ENCODE assay signal across 1 cellular context in the genomic region with DNA sequence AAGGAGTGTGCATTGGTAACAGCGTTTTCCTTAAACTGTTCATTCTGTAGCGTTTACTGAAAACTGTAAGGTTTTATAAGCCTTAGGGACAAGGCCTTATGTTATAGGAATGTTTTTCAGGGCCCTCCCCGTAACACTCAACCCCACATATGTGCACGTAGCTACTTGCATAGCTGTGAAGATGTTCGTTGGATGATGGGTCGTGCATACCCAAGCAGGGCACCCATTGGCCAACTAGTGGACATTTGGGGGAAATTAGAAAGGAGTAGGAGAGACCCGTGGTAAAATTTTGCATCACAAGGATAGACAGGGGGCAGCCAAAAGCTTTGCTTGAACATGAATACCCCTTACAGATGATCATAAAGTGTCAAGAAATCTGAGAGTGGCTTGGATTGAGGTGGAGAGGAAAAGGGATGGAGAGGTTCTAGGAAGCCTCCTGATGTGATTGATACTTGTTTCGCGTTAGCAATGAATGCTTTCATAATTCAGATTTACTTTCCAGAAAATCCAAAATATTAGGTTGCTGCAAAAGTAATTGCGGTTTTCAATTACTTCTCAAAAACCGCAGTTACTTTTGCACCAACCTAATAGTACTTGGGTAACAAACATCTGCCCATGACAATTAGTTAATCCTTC.
TF ChIP-seq lines count a peak whose summit lies in the region.

No MANE protein-coding gene starts in this region.

TF ChIP-seq in GM23338, 12 proteins besides CTCF, POLR2A, EP300 and RAD21 (continued from another document):
- TF ChIP-seq, protein P1, sequence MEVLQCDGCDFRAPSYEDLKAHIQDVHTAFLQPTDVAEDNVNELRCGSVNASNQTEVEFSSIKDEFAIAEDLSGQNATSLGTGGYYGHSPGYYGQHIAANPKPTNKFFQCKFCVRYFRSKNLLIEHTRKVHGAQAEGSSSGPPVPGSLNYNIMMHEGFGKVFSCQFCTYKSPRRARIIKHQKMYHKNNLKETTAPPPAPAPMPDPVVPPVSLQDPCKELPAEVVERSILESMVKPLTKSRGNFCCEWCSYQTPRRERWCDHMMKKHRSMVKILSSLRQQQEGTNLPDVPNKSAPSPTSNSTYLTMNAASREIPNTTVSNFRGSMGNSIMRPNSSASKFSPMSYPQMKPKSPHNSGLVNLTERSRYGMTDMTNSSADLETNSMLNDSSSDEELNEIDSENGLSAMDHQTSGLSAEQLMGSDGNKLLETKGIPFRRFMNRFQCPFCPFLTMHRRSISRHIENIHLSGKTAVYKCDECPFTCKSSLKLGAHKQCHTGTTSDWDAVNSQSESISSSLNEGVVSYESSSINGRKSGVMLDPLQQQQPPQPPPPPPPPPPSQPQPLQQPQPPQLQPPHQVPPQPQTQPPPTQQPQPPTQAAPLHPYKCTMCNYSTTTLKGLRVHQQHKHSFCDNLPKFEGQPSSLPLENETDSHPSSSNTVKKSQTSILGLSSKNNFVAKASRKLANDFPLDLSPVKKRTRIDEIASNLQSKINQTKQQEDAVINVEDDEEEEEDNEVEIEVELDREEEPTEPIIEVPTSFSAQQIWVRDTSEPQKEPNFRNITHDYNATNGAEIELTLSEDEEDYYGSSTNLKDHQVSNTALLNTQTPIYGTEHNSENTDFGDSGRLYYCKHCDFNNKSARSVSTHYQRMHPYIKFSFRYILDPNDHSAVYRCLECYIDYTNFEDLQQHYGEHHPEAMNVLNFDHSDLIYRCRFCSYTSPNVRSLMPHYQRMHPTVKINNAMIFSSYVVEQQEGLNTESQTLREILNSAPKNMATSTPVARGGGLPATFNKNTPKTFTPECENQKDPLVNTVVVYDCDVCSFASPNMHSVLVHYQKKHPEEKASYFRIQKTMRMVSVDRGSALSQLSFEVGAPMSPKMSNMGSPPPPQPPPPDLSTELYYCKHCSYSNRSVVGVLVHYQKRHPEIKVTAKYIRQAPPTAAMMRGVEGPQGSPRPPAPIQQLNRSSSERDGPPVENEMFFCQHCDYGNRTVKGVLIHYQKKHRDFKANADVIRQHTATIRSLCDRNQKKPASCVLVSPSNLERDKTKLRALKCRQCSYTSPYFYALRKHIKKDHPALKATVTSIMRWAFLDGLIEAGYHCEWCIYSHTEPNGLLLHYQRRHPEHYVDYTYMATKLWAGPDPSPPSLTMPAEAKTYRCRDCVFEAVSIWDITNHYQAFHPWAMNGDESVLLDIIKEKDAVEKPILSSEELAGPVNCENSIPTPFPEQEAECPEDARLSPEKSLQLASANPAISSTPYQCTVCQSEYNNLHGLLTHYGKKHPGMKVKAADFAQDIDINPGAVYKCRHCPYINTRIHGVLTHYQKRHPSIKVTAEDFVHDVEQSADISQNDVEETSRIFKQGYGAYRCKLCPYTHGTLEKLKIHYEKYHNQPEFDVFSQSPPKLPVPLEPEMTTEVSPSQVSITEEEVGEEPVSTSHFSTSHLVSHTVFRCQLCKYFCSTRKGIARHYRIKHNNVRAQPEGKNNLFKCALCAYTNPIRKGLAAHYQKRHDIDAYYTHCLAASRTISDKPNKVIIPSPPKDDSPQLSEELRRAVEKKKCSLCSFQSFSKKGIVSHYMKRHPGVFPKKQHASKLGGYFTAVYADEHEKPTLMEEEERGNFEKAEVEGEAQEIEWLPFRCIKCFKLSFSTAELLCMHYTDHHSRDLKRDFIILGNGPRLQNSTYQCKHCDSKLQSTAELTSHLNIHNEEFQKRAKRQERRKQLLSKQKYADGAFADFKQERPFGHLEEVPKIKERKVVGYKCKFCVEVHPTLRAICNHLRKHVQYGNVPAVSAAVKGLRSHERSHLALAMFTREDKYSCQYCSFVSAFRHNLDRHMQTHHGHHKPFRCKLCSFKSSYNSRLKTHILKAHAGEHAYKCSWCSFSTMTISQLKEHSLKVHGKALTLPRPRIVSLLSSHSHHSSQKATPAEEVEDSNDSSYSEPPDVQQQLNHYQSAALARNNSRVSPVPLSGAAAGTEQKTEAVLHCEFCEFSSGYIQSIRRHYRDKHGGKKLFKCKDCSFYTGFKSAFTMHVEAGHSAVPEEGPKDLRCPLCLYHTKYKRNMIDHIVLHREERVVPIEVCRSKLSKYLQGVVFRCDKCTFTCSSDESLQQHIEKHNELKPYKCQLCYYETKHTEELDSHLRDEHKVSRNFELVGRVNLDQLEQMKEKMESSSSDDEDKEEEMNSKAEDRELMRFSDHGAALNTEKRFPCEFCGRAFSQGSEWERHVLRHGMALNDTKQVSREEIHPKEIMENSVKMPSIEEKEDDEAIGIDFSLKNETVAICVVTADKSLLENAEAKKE (CRISPR knock-in tag; IDR thresholded peaks at IDR 0.05), result no peak
- TF ChIP-seq, protein P2, sequence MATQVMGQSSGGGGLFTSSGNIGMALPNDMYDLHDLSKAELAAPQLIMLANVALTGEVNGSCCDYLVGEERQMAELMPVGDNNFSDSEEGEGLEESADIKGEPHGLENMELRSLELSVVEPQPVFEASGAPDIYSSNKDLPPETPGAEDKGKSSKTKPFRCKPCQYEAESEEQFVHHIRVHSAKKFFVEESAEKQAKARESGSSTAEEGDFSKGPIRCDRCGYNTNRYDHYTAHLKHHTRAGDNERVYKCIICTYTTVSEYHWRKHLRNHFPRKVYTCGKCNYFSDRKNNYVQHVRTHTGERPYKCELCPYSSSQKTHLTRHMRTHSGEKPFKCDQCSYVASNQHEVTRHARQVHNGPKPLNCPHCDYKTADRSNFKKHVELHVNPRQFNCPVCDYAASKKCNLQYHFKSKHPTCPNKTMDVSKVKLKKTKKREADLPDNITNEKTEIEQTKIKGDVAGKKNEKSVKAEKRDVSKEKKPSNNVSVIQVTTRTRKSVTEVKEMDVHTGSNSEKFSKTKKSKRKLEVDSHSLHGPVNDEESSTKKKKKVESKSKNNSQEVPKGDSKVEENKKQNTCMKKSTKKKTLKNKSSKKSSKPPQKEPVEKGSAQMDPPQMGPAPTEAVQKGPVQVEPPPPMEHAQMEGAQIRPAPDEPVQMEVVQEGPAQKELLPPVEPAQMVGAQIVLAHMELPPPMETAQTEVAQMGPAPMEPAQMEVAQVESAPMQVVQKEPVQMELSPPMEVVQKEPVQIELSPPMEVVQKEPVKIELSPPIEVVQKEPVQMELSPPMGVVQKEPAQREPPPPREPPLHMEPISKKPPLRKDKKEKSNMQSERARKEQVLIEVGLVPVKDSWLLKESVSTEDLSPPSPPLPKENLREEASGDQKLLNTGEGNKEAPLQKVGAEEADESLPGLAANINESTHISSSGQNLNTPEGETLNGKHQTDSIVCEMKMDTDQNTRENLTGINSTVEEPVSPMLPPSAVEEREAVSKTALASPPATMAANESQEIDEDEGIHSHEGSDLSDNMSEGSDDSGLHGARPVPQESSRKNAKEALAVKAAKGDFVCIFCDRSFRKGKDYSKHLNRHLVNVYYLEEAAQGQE (IDR thresholded peaks at IDR 0.05; ENCODE audit: unreplicated experiment), result no peak
- TF ChIP-seq ZNF331 (CRISPR knock-in tag; IDR thresholded peaks at IDR 0.05; ENCODE audit: low read depth), result no peak
- TF ChIP-seq CREB1 (CRISPR knock-in tag; IDR thresholded peaks at IDR 0.05; ENCODE audit: low read depth), result no peak
- no peak for TF ChIP-seq NANOG (IDR thresholded peaks at IDR 0.05; ENCODE audit: borderline replicate concordance)
